12 cellular contexts compared by ENCODE assay signal in genomic region chr1:91124290-91124975, GRCh38.
A peak's percentile ranks its signal among the peaks of the same experiment; 100 is the strongest.
DNase-seq lines count a peak whose midpoint lies in the region; ATAC-seq and TF ChIP-seq lines count a peak whose summit lies in the region.
"Had no signal": no experiment of that assay in that cellular context is flagged by ENCODE, and none has a peak within 500 bp of the region (broad histone marks: within the 10 kb centered on the region; RNA-seq: fewer than 3 reads in every experiment).

No MANE protein-coding gene starts in this region.

- no peaks in the 10 kb centered on the region for H3K36me3 Mint-ChIP-seq in activated CD8-positive, alpha-beta T cell treated with anti-CD3 and anti-CD28 coated beads for 36 hours (ENCODE audit: low read depth)
- H3K36me3 Mint-ChIP-seq in activated CD8-positive, alpha-beta T cell treated with anti-CD3 and anti-CD28 coated beads, Interleukin-2, amount 10 ng/mL, durations not matched to agents 7 days and 5 days (ENCODE audit: low read depth) = no peaks in the 10 kb centered on the region
- no peaks in the 10 kb centered on the region for H3K36me3 Mint-ChIP-seq in activated T-helper 17 cell treated with anti-CD3 and anti-CD28 coated beads, Interleukin-2, amount 50 U/mL, for 72 hours (ENCODE audit: low read depth)

- peaks cover under 1% of the 10 kb centered on the region for H3K27me3 Mint-ChIP-seq in activated CD8-positive, alpha-beta T cell treated with anti-CD3 and anti-CD28 coated beads for 36 hours
- H3K27me3 Mint-ChIP-seq in activated CD8-positive, alpha-beta T cell treated with anti-CD3 and anti-CD28 coated beads, Interleukin-2, amount 10 ng/mL, durations not matched to agents 7 days and 5 days (ENCODE audit: low read depth) = peaks cover 3% of the 10 kb centered on the region
- H3K27me3 Mint-ChIP-seq in activated T-helper 17 cell treated with anti-CD3 and anti-CD28 coated beads, Interleukin-2, amount 50 U/mL, for 72 hours = peaks cover 5% of the 10 kb centered on the region

- peaks cover 17% of the 10 kb centered on the region for H3K4me1 Mint-ChIP-seq in activated CD8-positive, alpha-beta T cell treated with anti-CD3 and anti-CD28 coated beads for 36 hours (ENCODE audit: low read depth)
- H3K4me1 Mint-ChIP-seq in activated CD8-positive, alpha-beta T cell treated with anti-CD3 and anti-CD28 coated beads, Interleukin-2, amount 10 ng/mL, durations not matched to agents 7 days and 5 days (ENCODE audit: low read depth) = peaks cover 3% of the 10 kb centered on the region
- H3K4me1 Mint-ChIP-seq in activated T-helper 17 cell treated with anti-CD3 and anti-CD28 coated beads, Interleukin-2, amount 50 U/mL, for 72 hours = peaks cover 12% of the 10 kb centered on the region

- H3K4me3 Mint-ChIP-seq in activated CD8-positive, alpha-beta T cell treated with anti-CD3 and anti-CD28 coated beads for 36 hours = no peak overlapping the region
- no peak overlapping the region for H3K4me3 Mint-ChIP-seq in activated CD8-positive, alpha-beta T cell treated with anti-CD3 and anti-CD28 coated beads, Interleukin-2, amount 10 ng/mL, durations not matched to agents 7 days and 5 days
- peak overlapping the region; percentile 35 for H3K4me3 Mint-ChIP-seq in activated T-helper 17 cell treated with anti-CD3 and anti-CD28 coated beads, Interleukin-2, amount 50 U/mL, for 72 hours

- CTCF ChIA-PET in activated CD8-positive, alpha-beta T cell treated with anti-CD3 and anti-CD28 coated beads for 36 hours (lab: Charles Lee) = interaction anchor here (0.8 to 1.9 kb wide), 2 partner anchors 38 to 41 kb away, joined by 3 to 8 read pairs; no protein-coding TSS in a partner anchor
- CTCF ChIA-PET in activated CD8-positive, alpha-beta T cell treated with anti-CD3 and anti-CD28 coated beads, Interleukin-2, amount 10 ng/mL, durations not matched to agents 7 days and 5 days (lab: Charles Lee) = interaction anchor here (1.2 to 2.9 kb wide), 2 partner anchors 41 to 403 kb away, joined by 4 to 14 read pairs; no protein-coding TSS in a partner anchor

- intact Hi-C loops in activated CD8-positive, alpha-beta T cell treated with anti-CD3 and anti-CD28 coated beads for 36 hours (cut with micrococcal nuclease) = no loop called here

- peak; percentile 37 for DNase-seq in activated CD8-positive, alpha-beta T cell treated with anti-CD3 and anti-CD28 coated beads for 36 hours
- DNase-seq in activated CD8-positive, alpha-beta T cell treated with anti-CD3 and anti-CD28 coated beads, Interleukin-2, amount 10 ng/mL, durations not matched to agents 7 days and 5 days = no peak
- peak; percentile 4 to 22 for DNase-seq in stimulated activated CD4-positive, alpha-beta T cell treated with anti-CD3 and anti-CD28 coated beads, Interleukin-4, amount 100 ng/mL, for 48 hours (ENCODE audit: low read depth in 2 of 2)
- DNase-seq in NCI-H187 treated with DMSO at 0.1 percent for 48 hours (lab: John Stamatoyannopoulos, UW) (no peak), HT-29 (ENCODE audit: low spot score) (no peak)
- DNase-seq: NCI-H1092, NCI-H446, uterus had no signal

- POLR2A ChIA-PET in activated CD8-positive, alpha-beta T cell treated with anti-CD3 and anti-CD28 coated beads for 36 hours (lab: Charles Lee) = no interaction called here
- POLR2A ChIA-PET in activated CD8-positive, alpha-beta T cell treated with anti-CD3 and anti-CD28 coated beads, Interleukin-2, amount 10 ng/mL, durations not matched to agents 7 days and 5 days (lab: Charles Lee) = no interaction called here

- H3K9me3 Mint-ChIP-seq in activated CD8-positive, alpha-beta T cell treated with anti-CD3 and anti-CD28 coated beads for 36 hours = no peaks in the 10 kb centered on the region
- no peaks in the 10 kb centered on the region for H3K9me3 Mint-ChIP-seq in activated CD8-positive, alpha-beta T cell treated with anti-CD3 and anti-CD28 coated beads, Interleukin-2, amount 10 ng/mL, durations not matched to agents 7 days and 5 days (ENCODE audit: insufficient read depth)
- no peaks in the 10 kb centered on the region for H3K9me3 Mint-ChIP-seq in activated T-helper 17 cell treated with anti-CD3 and anti-CD28 coated beads, Interleukin-2, amount 50 U/mL, for 72 hours

- no peak for TF ChIP-seq CTCF in activated CD8-positive, alpha-beta T cell treated with anti-CD3 and anti-CD28 coated beads for 36 hours (IDR thresholded peaks at IDR 0.05)

- peak; percentile 74 for ATAC-seq in activated CD8-positive, alpha-beta T cell treated with anti-CD3 and anti-CD28 coated beads for 36 hours
- no peak for ATAC-seq in activated CD8-positive, alpha-beta T cell treated with anti-CD3 and anti-CD28 coated beads, Interleukin-2, amount 10 ng/mL, durations not matched to agents 7 days and 5 days
- ATAC-seq in HG02981 (IDR thresholded peaks at IDR 0.05; ENCODE audit: unreplicated experiment) (peak; percentile 10), GM18511 (IDR thresholded peaks at IDR 0.05; ENCODE audit: unreplicated experiment) (no peak)
- peak; percentile 79 for ATAC-seq in activated T-helper 17 cell treated with anti-CD3 and anti-CD28 coated beads, Interleukin-2, amount 50 U/mL, for 72 hours (replicated peaks)
- ATAC-seq: HepG2 had no signal

- H3K27ac Mint-ChIP-seq in activated CD8-positive, alpha-beta T cell treated with anti-CD3 and anti-CD28 coated beads for 36 hours = peak overlapping the region; percentile 74
- H3K27ac Mint-ChIP-seq in activated CD8-positive, alpha-beta T cell treated with anti-CD3 and anti-CD28 coated beads, Interleukin-2, amount 10 ng/mL, durations not matched to agents 7 days and 5 days = no peak overlapping the region
- peak overlapping the region; percentile 78 for H3K27ac Mint-ChIP-seq in activated T-helper 17 cell treated with anti-CD3 and anti-CD28 coated beads, Interleukin-2, amount 50 U/mL, for 72 hours

Comparison
In these comparisons a context has a peak if more than half of its experiments do, and no peak if none do; other contexts are left out.
1. ATAC-seq: peak in activated CD8-positive, alpha-beta T cell treated with anti-CD3 and anti-CD28 coated beads for 36 hours (single experiment), HG02981 (single experiment) and activated T-helper 17 cell treated with anti-CD3 and anti-CD28 coated beads, Interleukin-2, amount 50 U/mL, for 72 hours (single experiment); none in activated CD8-positive, alpha-beta T cell treated with anti-CD3 and anti-CD28 coated beads, Interleukin-2, amount 10 ng/mL, durations not matched to agents 7 days and 5 days (single experiment) and GM18511 (single experiment).
2. DNase-seq: peak in activated CD8-positive, alpha-beta T cell treated with anti-CD3 and anti-CD28 coated beads for 36 hours (single experiment) and stimulated activated CD4-positive, alpha-beta T cell treated with anti-CD3 and anti-CD28 coated beads, Interleukin-4, amount 100 ng/mL, for 48 hours (2 of 2); none in activated CD8-positive, alpha-beta T cell treated with anti-CD3 and anti-CD28 coated beads, Interleukin-2, amount 10 ng/mL, durations not matched to agents 7 days and 5 days (single experiment), NCI-H187 treated with DMSO at 0.1 percent for 48 hours (single experiment) and HT-29 (single experiment).